12 cellular contexts compared by ENCODE assay signal in the genomic region with DNA sequence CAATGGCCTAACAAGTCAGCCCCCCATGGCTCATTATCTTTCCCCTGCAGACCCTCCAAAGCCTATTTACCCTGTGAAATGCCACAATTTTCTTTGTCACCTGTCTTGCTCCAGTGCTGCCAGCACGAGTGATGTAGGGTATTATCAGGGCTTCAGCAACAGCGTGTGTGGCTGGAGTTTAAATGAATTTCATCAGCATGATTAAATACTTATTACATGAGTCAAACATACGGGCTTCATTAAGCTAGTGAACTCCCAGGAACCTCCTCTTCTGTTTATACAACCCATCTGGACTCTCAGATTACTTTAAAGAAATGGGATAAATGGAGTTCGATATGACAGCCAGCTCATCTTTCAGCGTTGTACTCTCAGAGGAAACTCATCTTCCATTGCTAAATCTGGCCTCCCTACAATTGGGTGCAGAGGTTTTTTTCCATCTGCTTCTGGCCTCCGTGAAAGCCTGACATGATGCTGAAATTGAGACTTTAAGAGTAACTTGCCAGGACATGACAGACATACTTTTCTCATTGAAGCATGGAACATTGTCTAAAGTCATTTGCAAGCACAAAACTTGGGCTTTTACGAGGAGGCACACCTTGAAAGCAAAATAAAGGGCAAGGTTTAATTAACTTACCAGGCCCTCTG.
DNase-seq lines count a peak whose midpoint lies in the region; ATAC-seq and TF ChIP-seq lines count a peak whose summit lies in the region.
"Had no signal": no experiment of that assay in that cellular context is flagged by ENCODE, and none has a peak within 500 bp of the region (broad histone marks: within the 10 kb centered on the region; RNA-seq: fewer than 3 reads in every experiment).

No MANE protein-coding gene starts in this region.

- intact Hi-C loops in prostate gland (cut with DNase I) = no loop called here
- intact Hi-C loops in CD8-positive, alpha-beta T cell (cut with DNase I, micrococcal nuclease) = no loop called here

- H3K4me1 ChIP-seq in prostate gland (replicated peaks) = no peaks in the 10 kb centered on the region
- no peaks in the 10 kb centered on the region for H3K4me1 ChIP-seq in CD8-positive, alpha-beta T cell (ENCODE audit: insufficient read depth, low read length)

- H3K4me1 Mint-ChIP-seq in CD8-positive, alpha-beta T cell (ENCODE audit: low read depth) = no peaks in the 10 kb centered on the region
- H3K4me1 Mint-ChIP-seq: stimulated activated effector memory CD8-positive, alpha-beta T cell treated with anti-CD3 and anti-CD28 coated beads, Interleukin-12 subunit alpha, Interleukin-12 subunit beta, amount 100 ng/mL, for 72 hours had no signal

- H3K27me3 ChIP-seq in prostate gland (replicated peaks; ENCODE audit: insufficient read depth) = no peaks in the 10 kb centered on the region
- H3K27me3 ChIP-seq in CD8-positive, alpha-beta T cell (ENCODE audit: insufficient read depth, low read length) = no peaks in the 10 kb centered on the region
- H3K27me3 ChIP-seq: cardiac muscle cell had no signal

- POLR2A ChIA-PET in CD8-positive, alpha-beta T cell (lab: Charles Lee) = no interaction called here

- CTCF ChIA-PET in CD8-positive, alpha-beta T cell (lab: Charles Lee) = no interaction called here

- no peaks in the 10 kb centered on the region for H3K9me3 ChIP-seq in prostate gland
- H3K9me3 ChIP-seq in CD8-positive, alpha-beta T cell (ENCODE audit: low read length) = no peaks in the 10 kb centered on the region

- H3K36me3 Mint-ChIP-seq in CD8-positive, alpha-beta T cell = no peaks in the 10 kb centered on the region
- H3K36me3 Mint-ChIP-seq: stimulated activated effector memory CD8-positive, alpha-beta T cell treated with anti-CD3 and anti-CD28 coated beads, Interleukin-12 subunit alpha, Interleukin-12 subunit beta, amount 100 ng/mL, for 72 hours had no signal

- DNase-seq in DMS 273 treated with DMSO at 0.1 percent for 48 hours (lab: John Stamatoyannopoulos, UW) (peak; percentile 52), NCI-H82 (lab: John Stamatoyannopoulos, UW) (peak; percentile 82), fibroblast of peridontal ligament (ENCODE audit: extremely low read depth) (peak; percentile 99), prostate gland (ENCODE audit: low spot score) (peak; percentile 54), SW 1271 (lab: John Stamatoyannopoulos, UW) (no peak), NCI-H1048 (lab: John Stamatoyannopoulos, UW) (no peak)
- no peak for DNase-seq in activated naive CD4-positive, alpha-beta T cell treated with anti-CD3 and anti-CD28 coated beads, Interleukin-2, amount 50 U/mL, for 16 hours
- DNase-seq in CD8-positive, alpha-beta T cell = no peak
- DNase-seq: midbrain had no signal

- no peaks in the 10 kb centered on the region for H3K36me3 ChIP-seq in prostate gland
- no peaks in the 10 kb centered on the region for H3K36me3 ChIP-seq in CD8-positive, alpha-beta T cell (ENCODE audit: insufficient read depth, low read length)
- H3K36me3 ChIP-seq: cardiac muscle cell had no signal

- TF ChIP-seq CTCF in prostate gland (IDR thresholded peaks at IDR 0.05) = no peak
- no peak for TF ChIP-seq CTCF in CD8-positive, alpha-beta T cell (IDR thresholded peaks at IDR 0.05)

- H3K4me3 Mint-ChIP-seq in CD8-positive, alpha-beta T cell = no peak overlapping the region
- H3K4me3 Mint-ChIP-seq: stimulated activated effector memory CD8-positive, alpha-beta T cell treated with anti-CD3 and anti-CD28 coated beads, Interleukin-12 subunit alpha, Interleukin-12 subunit beta, amount 100 ng/mL, for 72 hours had no signal

- no peak for TF ChIP-seq POLR2A in prostate gland (IDR thresholded peaks at IDR 0.05)

- no peak overlapping the region for H3K27ac Mint-ChIP-seq in CD8-positive, alpha-beta T cell
- H3K27ac Mint-ChIP-seq: stimulated activated effector memory CD8-positive, alpha-beta T cell treated with anti-CD3 and anti-CD28 coated beads, Interleukin-12 subunit alpha, Interleukin-12 subunit beta, amount 100 ng/mL, for 72 hours had no signal

- peaks cover 8% of the 10 kb centered on the region for H3K27me3 Mint-ChIP-seq in CD8-positive, alpha-beta T cell (ENCODE audit: low read depth)

- peak overlapping the region; percentile 52 to 74 for H3K27ac ChIP-seq in prostate gland
- H3K27ac ChIP-seq in CD8-positive, alpha-beta T cell (ENCODE audit: low read depth, low read length) = no peak overlapping the region
- H3K27ac ChIP-seq: cardiac muscle cell had no signal

- peaks cover 17% of the 10 kb centered on the region for H3K9me3 Mint-ChIP-seq in CD8-positive, alpha-beta T cell

- no peak for ATAC-seq in CD8-positive, alpha-beta T cell
- ATAC-seq: K562; stimulated activated effector memory CD8-positive, alpha-beta T cell treated with anti-CD3 and anti-CD28 coated beads, Interleukin-12 subunit alpha, Interleukin-12 subunit beta, amount 100 ng/mL, for 72 hours had no signal

- 14% methylated on average over 7 of the region's 7 CpGs for WGBS in prostate gland

- H3K4me3 ChIP-seq in prostate gland = no peak overlapping the region
- H3K4me3 ChIP-seq in CD8-positive, alpha-beta T cell (ENCODE audit: low read depth, low read length) = no peak overlapping the region
- H3K4me3 ChIP-seq: cardiac muscle cell, K562 had no signal

Comparison
In these comparisons a context has a peak if more than half of its experiments do, and no peak if none do; other contexts are left out.
1. DNase-seq: peak in DMS 273 treated with DMSO at 0.1 percent for 48 hours (single experiment), NCI-H82 (single experiment), fibroblast of peridontal ligament (single experiment) and prostate gland (single experiment); none in activated naive CD4-positive, alpha-beta T cell treated with anti-CD3 and anti-CD28 coated beads, Interleukin-2, amount 50 U/mL, for 16 hours (single experiment), SW 1271 (0 of 2), NCI-H1048 (single experiment) and CD8-positive, alpha-beta T cell (0 of 7).